Comparison of ENCODE assay signal across 1 cellular context in genomic region chr12:123916729-123917128, GRCh38.
TF ChIP-seq lines count a peak whose summit lies in the region.

No MANE protein-coding gene starts in this region.

TF ChIP-seq in HepG2, 621 proteins besides CTCF, POLR2A, EP300 and RAD21:
- TF ChIP-seq HMG20B (CRISPR knock-in tag; conservative IDR thresholded peaks at IDR 0.05) (no peak), SIN3B (IDR thresholded peaks at IDR 0.05; ENCODE audit: low read length) (no peak), ADNP (CRISPR knock-in tag; IDR thresholded peaks at IDR 0.05) (no peak), THRA (CRISPR knock-in tag; IDR thresholded peaks at IDR 0.05; ENCODE audit: borderline replicate concordance) (no peak), ZNF331 (CRISPR knock-in tag; IDR thresholded peaks at IDR 0.05) (no peak), CCAR2 (optimal IDR thresholded peaks at IDR 0.05; ENCODE audit: low read depth, low read length) (no peak), EEA1 (CRISPR knock-in tag; IDR thresholded peaks at IDR 0.05; ENCODE audit: borderline replicate concordance) (no peak)
